ENCODE assay signal across 12 cellular contexts in the genomic region with DNA sequence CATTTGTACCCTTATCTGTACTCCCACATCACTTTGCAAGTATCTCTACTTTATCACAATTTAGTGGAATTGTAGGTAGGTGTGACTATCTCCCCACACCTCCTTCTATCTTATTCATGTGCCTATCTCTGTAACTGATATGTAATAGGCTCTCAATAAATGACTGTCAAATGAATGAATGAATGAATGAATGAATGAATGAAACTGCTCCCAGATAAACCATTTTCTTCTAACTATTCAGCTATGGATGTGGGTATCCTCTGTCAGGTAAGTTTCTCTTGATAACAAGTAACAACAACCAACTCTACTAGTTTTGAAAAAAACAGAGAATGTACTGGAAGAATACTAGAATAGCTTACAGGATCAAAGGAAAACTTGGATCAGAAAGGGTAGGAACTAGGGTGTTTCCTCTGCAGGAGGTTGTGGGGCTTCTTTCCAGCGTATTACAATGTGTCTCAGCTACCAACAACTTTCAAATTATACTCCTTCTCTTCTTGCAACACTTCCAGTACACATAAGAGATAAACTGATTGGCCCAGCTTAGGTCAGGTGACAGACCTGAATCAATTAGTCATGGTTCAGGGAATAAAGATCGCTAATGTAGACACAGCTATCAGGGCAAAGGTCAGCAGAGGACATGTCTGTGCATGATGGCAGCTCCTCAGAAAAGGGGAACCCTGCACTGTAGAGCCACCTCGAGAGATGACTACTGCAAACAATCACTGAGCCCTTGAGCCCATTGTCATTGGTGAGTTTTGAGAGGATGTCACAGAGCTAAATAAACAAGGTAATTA. TPM values are rescaled to one million over a fixed set of nuclear protein-coding genes. Genes with fewer than 3 reads are reported as not detected.
A peak's percentile ranks its signal among the peaks of the same experiment; 100 is the strongest.
DNase-seq lines count a peak whose midpoint lies in the region; ATAC-seq and TF ChIP-seq lines count a peak whose summit lies in the region.
"Had no signal": no experiment of that assay in that cellular context is flagged by ENCODE, and none has a peak within 500 bp of the region (broad histone marks: within the 10 kb centered on the region; RNA-seq: fewer than 3 reads in every experiment).

No MANE protein-coding gene starts in this region.

- no peaks in the 10 kb centered on the region for H3K27me3 Mint-ChIP-seq in activated T-helper 17 cell treated with anti-CD3 and anti-CD28 coated beads, Interleukin-2, amount 50 U/mL, for 72 hours

- DNase-seq in A673 (ENCODE audit: low spot score) (peak; percentile 11), GM19238 (ENCODE audit: insufficient read length, low spot score) (no peak), cerebellar cortex (ENCODE audit: low spot score) (no peak), GM20000 (ENCODE audit: low spot score) (no peak)
- DNase-seq: activated CD4-positive, CD25-positive, alpha-beta regulatory T cell treated with anti-CD3 and anti-CD28 coated beads, Interleukin-2, amount 50 U/mL, for 72 hours; anterior cingulate cortex; CD8-positive, alpha-beta memory T cell; NCI-H524 treated with DMSO at 0.1 percent for 48 hours had no signal

- H3K9me3 Mint-ChIP-seq in activated T-helper 17 cell treated with anti-CD3 and anti-CD28 coated beads, Interleukin-2, amount 50 U/mL, for 72 hours, result no peaks in the 10 kb centered on the region
- H3K9me3 Mint-ChIP-seq: CD8-positive, alpha-beta memory T cell had no signal

- no peak overlapping the region for H3K4me3 ChIP-seq in A673 (ENCODE audit: low read depth, low read length, poor library complexity, severe bottlenecking)

- peaks cover 7% of the 10 kb centered on the region for H3K4me1 ChIP-seq in A673 (ENCODE audit: insufficient read depth, low read length, poor library complexity, severe bottlenecking)

- no peak overlapping the region for H3K27ac ChIP-seq in A673 (ENCODE audit: low read depth, low read length, poor library complexity, severe bottlenecking)

- POLR2A ChIA-PET in A673 (lab: Charles Lee; ENCODE audit: low non-redundant PET), result no interaction called here

- TF ChIP-seq CTCF in A673 (conservative IDR thresholded peaks at IDR 0.05; ENCODE audit: low read depth, low read length) (no peak), GM20000 (IDR thresholded peaks at IDR 0.05; ENCODE audit: extremely low read depth, missing control alignments) (no peak)

- H3K36me3 Mint-ChIP-seq in activated T-helper 17 cell treated with anti-CD3 and anti-CD28 coated beads, Interleukin-2, amount 50 U/mL, for 72 hours (ENCODE audit: low read depth), result no peaks in the 10 kb centered on the region
- H3K36me3 Mint-ChIP-seq: CD8-positive, alpha-beta memory T cell had no signal

- CTCF ChIA-PET in A673 (lab: Charles Lee), result no interaction called here

- H3K9me3 ChIP-seq in A673 (ENCODE audit: low read depth, low read length, poor library complexity, severe bottlenecking), result no peaks in the 10 kb centered on the region

- H3K36me3 ChIP-seq in A673 (ENCODE audit: insufficient read depth, low read length, poor library complexity, severe bottlenecking), result no peaks in the 10 kb centered on the region

- no peaks in the 10 kb centered on the region for H3K27me3 ChIP-seq in A673 (replicated peaks; ENCODE audit: insufficient read depth, low read depth, low read length, poor library complexity)

- H3K4me3 Mint-ChIP-seq in activated T-helper 17 cell treated with anti-CD3 and anti-CD28 coated beads, Interleukin-2, amount 50 U/mL, for 72 hours, result no peak overlapping the region
- H3K4me3 Mint-ChIP-seq: CD8-positive, alpha-beta memory T cell had no signal

- ATAC-seq in GM18867 (IDR thresholded peaks at IDR 0.05; ENCODE audit: unreplicated experiment) (peak; percentile 81), HG03469 (IDR thresholded peaks at IDR 0.05; ENCODE audit: unreplicated experiment) (peak; percentile 68), GM19455 (IDR thresholded peaks at IDR 0.05; ENCODE audit: unreplicated experiment) (no peak)
- peak; percentile 40 for ATAC-seq in activated T-helper 17 cell treated with anti-CD3 and anti-CD28 coated beads, Interleukin-2, amount 50 U/mL, for 72 hours (replicated peaks)

- no TSS peak for BruUV-seq in A673 (replicated peaks; lab: Mats Ljungman, UMichigan)

- H3K27ac Mint-ChIP-seq in activated T-helper 17 cell treated with anti-CD3 and anti-CD28 coated beads, Interleukin-2, amount 50 U/mL, for 72 hours, result no peak overlapping the region
- H3K27ac Mint-ChIP-seq: CD8-positive, alpha-beta memory T cell had no signal

- no peaks in the 10 kb centered on the region for H3K4me1 Mint-ChIP-seq in activated T-helper 17 cell treated with anti-CD3 and anti-CD28 coated beads, Interleukin-2, amount 50 U/mL, for 72 hours
- H3K4me1 Mint-ChIP-seq: CD8-positive, alpha-beta memory T cell had no signal

- intact Hi-C loops in A673 (cut with micrococcal nuclease; ENCODE audit: unreplicated experiment), result no loop called here

RNA-seq across cellular contexts. Expression of a gene that starts 37.0 kb away (rescaled TPM):
- 54.1 and 55.6 TPM in 2 replicates for total RNA-seq in A673 (2021)
- total RNA-seq in activated T-helper 17 cell treated with anti-CD3 and anti-CD28 coated beads, Interleukin-2, amount 50 U/mL, for 72 hours, result 10 to 100 TPM; 23.7 to 24.1 TPM
